ENCODE assay signal across 26 cellular contexts in the genomic region with DNA sequence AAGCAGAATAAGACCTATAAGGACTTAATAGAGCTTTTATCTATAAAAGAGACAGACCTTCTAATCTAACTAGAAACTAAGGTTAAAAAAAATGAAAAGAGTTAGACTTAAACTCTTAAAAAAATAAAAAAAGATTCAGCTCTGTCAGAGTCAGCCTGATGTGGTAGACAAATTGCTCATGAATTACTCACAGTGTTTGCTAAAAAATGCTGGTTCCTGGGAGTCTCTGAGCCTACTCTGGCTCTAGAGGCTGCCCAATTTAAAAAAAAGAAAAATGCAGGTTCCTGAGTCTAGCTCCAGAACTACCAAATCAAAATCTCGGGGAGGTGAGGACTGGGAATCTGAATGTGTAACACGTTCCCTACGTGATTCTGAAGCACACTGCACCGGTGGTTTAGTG. TPM values are rescaled to one million over a fixed set of nuclear protein-coding genes. Genes with fewer than 3 reads are reported as not detected.
A peak's percentile ranks its signal among the peaks of the same experiment; 100 is the strongest.
DNase-seq lines count a peak whose midpoint lies in the region; ATAC-seq and TF ChIP-seq lines count a peak whose summit lies in the region.
"Had no signal": no experiment of that assay in that cellular context is flagged by ENCODE, and none has a peak within 500 bp of the region (broad histone marks: within the 10 kb centered on the region; RNA-seq: fewer than 3 reads in every experiment).

No MANE protein-coding gene starts in this region.

- no peak for TF ChIP-seq CTCF in PC-3 (conservative IDR thresholded peaks at IDR 0.05; ENCODE audit: low read depth, low read length)
- no peak for TF ChIP-seq CTCF in cardiac fibroblast (IDR thresholded peaks at IDR 0.05; ENCODE audit: low read depth, low read length)

- peak; percentile 81 for DNase-seq in EH (ENCODE audit: low read depth)
- DNase-seq in PC-3: peak; percentile 62
- DNase-seq in cardiac fibroblast (ENCODE audit: low read depth in 2 of 2): peak; percentile 50 to 77
- DNase-seq in NCI-H524 (lab: John Stamatoyannopoulos, UW): no peak
- no peak for DNase-seq in iPS-NIHi7 (ENCODE audit: extremely low spot score)
- DNase-seq in erythroblast (lab: John Stamatoyannopoulos, UW): no peak
- DNase-seq: activated CD4-positive, alpha-beta T cell treated with anti-CD3 and anti-CD28 coated beads for 36 hours; activated gamma-delta T cell treated with Interleukin-2 at 50 U/mL for 16 hours; aorta; cortex of kidney; Karpas-422; NCI-H1417; NCI-H748 treated with DMSO at 0.1 percent for 48 hours; occipital lobe; stimulated activated CD4-positive, alpha-beta T cell treated with anti-CD3 and anti-CD28 coated beads, Interleukin-1b, Interleukin-23, amount 100 ng/mL, for 48 hours; stimulated activated naive CD8-positive, alpha-beta T cell treated with anti-CD3 and anti-CD28 coated beads, Interleukin-15, amount 100 ng/mL, for 72 hours; T1000 had no signal

- POLR2A ChIA-PET in PC-3 (lab: Charles Lee; ENCODE audit: unreplicated experiment): no interaction called here

- intact Hi-C loops in PC-3 (cut with micrococcal nuclease): no loop called here

- no peak overlapping the region for H3K4me3 ChIP-seq in PC-3 (ENCODE audit: low read length)
- H3K4me3 ChIP-seq in cardiac fibroblast (replicated peaks in 1 of 2; ENCODE audit: low read depth in 2 of 2, low read length in 2 of 2): no peak overlapping the region
- no peak overlapping the region for H3K4me3 ChIP-seq in mesodermal cell (ENCODE audit: extremely low read depth, insufficient read depth, low read length, poor library complexity, severe bottlenecking)
- H3K4me3 ChIP-seq: SK-N-MC had no signal

- ATAC-seq in PC-3: peak; percentile 86
- no peak for ATAC-seq in HG03196 (IDR thresholded peaks at IDR 0.05; ENCODE audit: unreplicated experiment)
- ATAC-seq: activated CD4-positive, alpha-beta T cell treated with anti-CD3 and anti-CD28 coated beads for 36 hours; sciatic nerve; stimulated activated naive CD8-positive, alpha-beta T cell treated with anti-CD3 and anti-CD28 coated beads, Interleukin-15, amount 100 ng/mL, for 72 hours had no signal

- no peaks in the 10 kb centered on the region for H3F3A ChIP-seq in PC-3 (ENCODE audit: low read length, unreplicated experiment)

- peak overlapping the region; percentile 20; the same call in 1 of the 2 replicates for H2AFZ ChIP-seq in PC-3 (ENCODE audit: low read length)

- 93 to 100% methylated on average over 4 of the region's 4 CpGs for WGBS in mesodermal cell (ENCODE audit: insufficient coverage in 2 of 2), 2 experiments

- TF ChIP-seq POLR2A in erythroblast (IDR thresholded peaks at IDR 0.05; ENCODE audit: low read length): no peak

- H3K27ac ChIP-seq in PC-3 (ENCODE audit: low read length): no peak overlapping the region
- H3K27ac ChIP-seq in mesodermal cell (ENCODE audit: low read depth, low read length, severe bottlenecking): peak overlapping the region; percentile 24
- H3K27ac ChIP-seq: SK-N-MC had no signal

- H3K79me2 ChIP-seq in PC-3 (ENCODE audit: low read length): no peaks in the 10 kb centered on the region

- H3K4me2 ChIP-seq in PC-3 (ENCODE audit: low read length): peak overlapping the region; percentile 12; the same call in 1 of the 2 replicates

- no peaks in the 10 kb centered on the region for H3K27me3 ChIP-seq in PC-3 (ENCODE audit: low read length)

- H3K9me2 ChIP-seq in PC-3 (replicated peaks; ENCODE audit: low read length): no peaks in the 10 kb centered on the region

- CTCF ChIA-PET in PC-3 (lab: Charles Lee): interaction anchor here (0.6 to 0.9 kb wide), 2 partner anchors 41 to 47 kb away, joined by 5 to 9 read pairs; no protein-coding TSS in a partner anchor

- no peak overlapping the region for H3K9ac ChIP-seq in PC-3 (ENCODE audit: low read length)

- H3K4me1 ChIP-seq in PC-3 (ENCODE audit: insufficient read depth, low read length): peaks cover 15% of the 10 kb centered on the region
- peaks cover 45% of the 10 kb centered on the region for H3K4me1 ChIP-seq in mesodermal cell (ENCODE audit: control insufficient read depth, insufficient read depth, low read length, poor library complexity, severe bottlenecking)

- no TSS peak for BruUV-seq in PC-3 (replicated peaks; lab: Mats Ljungman, UMichigan)

- no peaks in the 10 kb centered on the region for H4K20me1 ChIP-seq in PC-3 (ENCODE audit: low read length)

- H3K9me3 ChIP-seq in PC-3 (ENCODE audit: low read length): no peaks in the 10 kb centered on the region
- H3K9me3 ChIP-seq in mesodermal cell (ENCODE audit: control insufficient read depth, low read length): no peaks in the 10 kb centered on the region

- H3K36me3 ChIP-seq in PC-3 (ENCODE audit: low read depth, low read length) (no peaks in the 10 kb centered on the region), mesodermal cell (ENCODE audit: control insufficient read depth, insufficient read depth, low read length) (no peaks in the 10 kb centered on the region)

RNA-seq across cellular contexts. Expression of gene SOST, which starts 18.1 kb away (rescaled TPM):
- not detected in 2 replicates for total RNA-seq in PC-3 (2014; rRNA removed)
- 20.2 TPM for polyA plus RNA-seq in mesodermal cell (2013, experiment 1 of 2)
- polyA plus RNA-seq in mesodermal cell (2013, experiment 2 of 2): 19.7 TPM
- total RNA-seq: activated CD4-positive, alpha-beta T cell treated with anti-CD3 and anti-CD28 coated beads for 36 hours; endothelial cell of umbilical vein; glomerular endothelial cell; HT-29; liver; occipital lobe; sciatic nerve; ureter had no signal
- polyA plus RNA-seq: endothelial cell of umbilical vein, liver had no signal

RNA-seq across cellular contexts. Expression of gene DUSP3, which starts 38.2 kb away (rescaled TPM):
- total RNA-seq in PC-3 (2014; rRNA removed): 48.6 and 50.7 TPM in 2 replicates
- 35.8 TPM for polyA plus RNA-seq in mesodermal cell (2013, experiment 1 of 2)
- polyA plus RNA-seq in mesodermal cell (2013, experiment 2 of 2): 32.2 TPM

RNA-seq across cellular contexts. Expression of gene CFAP97D1, which starts 39.7 kb away (rescaled TPM):
- total RNA-seq in PC-3 (2014; rRNA removed): 0.12 and 0.29 TPM in 2 replicates
- polyA plus RNA-seq in mesodermal cell (2013, experiment 1 of 2): not detected
- polyA plus RNA-seq in mesodermal cell (2013, experiment 2 of 2): not detected
- total RNA-seq: activated CD4-positive, alpha-beta T cell treated with anti-CD3 and anti-CD28 coated beads for 36 hours; aorta; endothelial cell of umbilical vein; glomerular endothelial cell; occipital lobe; sciatic nerve; ureter had no signal
- polyA plus RNA-seq: endothelial cell of umbilical vein, liver had no signal

Comparison
In these comparisons a context has a peak if more than half of its experiments do, and no peak if none do; other contexts are left out.
1. DNase-seq: peak in EH (single experiment), PC-3 (single experiment) and cardiac fibroblast (2 of 2); none in NCI-H524 (0 of 2), iPS-NIHi7 (single experiment) and erythroblast (0 of 2).